7 cellular contexts compared by ENCODE assay signal in genomic region chr11:31102316-31102715, GRCh38.
"Had no signal": no experiment of that assay in that cellular context is flagged by ENCODE, and none has a peak within 500 bp of the region (broad histone marks: within the 10 kb centered on the region; RNA-seq: fewer than 3 reads in every experiment).

No MANE protein-coding gene starts in this region.

- FAIRE-seq: HTR-8/SVneo, K562 had no signal

- H3K4me2 ChIP-seq: KMS-11 had no signal

- H3K27ac ChIP-seq: HL-60, KMS-11 had no signal

- DNase-seq: IMR-90, KBM-7, KG1 had no signal

- ATAC-seq: K562 had no signal

- H3K9ac ChIP-seq: KMS-11 had no signal

- H3K4me3 ChIP-seq: K562 had no signal
